ENCODE assay signal across 20 cellular contexts in the genomic region with DNA sequence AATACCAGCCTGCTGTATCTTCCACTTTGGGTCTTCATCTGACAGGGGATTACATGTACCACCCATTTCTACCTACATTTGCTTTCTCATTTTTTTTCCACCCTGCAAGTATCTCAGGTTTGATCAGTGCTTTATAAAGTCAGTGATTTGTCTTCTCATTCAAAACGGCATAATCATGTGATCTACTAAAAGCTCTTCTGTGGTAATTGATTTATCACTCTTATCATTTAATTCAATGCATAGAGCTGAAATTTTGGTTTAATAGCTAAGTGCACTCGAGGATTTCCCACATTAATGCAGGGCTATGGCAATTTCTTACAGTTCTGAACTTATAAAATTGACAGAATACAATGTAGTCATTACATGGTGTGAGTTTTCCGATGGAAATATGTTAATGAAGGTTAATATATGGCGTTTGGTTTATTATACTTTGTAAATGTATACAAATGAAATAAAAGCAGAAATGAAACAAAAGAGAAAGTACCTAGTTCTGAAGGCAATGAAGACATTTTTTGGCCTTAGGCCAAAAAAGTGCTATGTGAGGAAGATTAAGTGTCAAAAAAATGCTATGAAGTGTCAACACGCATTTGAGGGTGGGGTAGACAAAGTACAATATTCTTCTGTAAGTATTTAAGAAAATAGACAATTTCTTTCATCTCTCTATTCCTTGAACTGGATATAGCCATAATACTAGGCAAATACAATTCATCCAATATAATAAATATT.
DNase-seq lines count a peak whose midpoint lies in the region; ATAC-seq and TF ChIP-seq lines count a peak whose summit lies in the region.
"Had no signal": no experiment of that assay in that cellular context is flagged by ENCODE, and none has a peak within 500 bp of the region (broad histone marks: within the 10 kb centered on the region; RNA-seq: fewer than 3 reads in every experiment).

No MANE protein-coding gene starts in this region.

- H3K27ac Mint-ChIP-seq in activated naive CD8-positive, alpha-beta T cell treated with anti-CD3 and anti-CD28 coated beads, Interleukin-2, amount 50 U/mL, for 24 hours = no peak overlapping the region
- H3K27ac Mint-ChIP-seq: activated CD4-positive, alpha-beta memory T cell treated with anti-CD3 and anti-CD28 coated beads, Interleukin-2, amount 10 ng/mL, durations not matched to agents 7 days and 5 days had no signal

- TF ChIP-seq CTCF in fibroblast of pulmonary artery (IDR thresholded peaks at IDR 0.05; ENCODE audit: low read length, missing control alignments) = no peak
- no peak for TF ChIP-seq CTCF in heart right ventricle (IDR thresholded peaks at IDR 0.05)

- no peaks in the 10 kb centered on the region for H3K36me3 Mint-ChIP-seq in activated naive CD8-positive, alpha-beta T cell treated with anti-CD3 and anti-CD28 coated beads, Interleukin-2, amount 50 U/mL, for 24 hours (ENCODE audit: low read depth)

- no peaks in the 10 kb centered on the region for H3K4me1 Mint-ChIP-seq in activated naive CD8-positive, alpha-beta T cell treated with anti-CD3 and anti-CD28 coated beads, Interleukin-2, amount 50 U/mL, for 24 hours
- H3K4me1 Mint-ChIP-seq: activated CD4-positive, alpha-beta memory T cell treated with anti-CD3 and anti-CD28 coated beads, Interleukin-2, amount 10 ng/mL, durations not matched to agents 7 days and 5 days had no signal

- H3K4me3 Mint-ChIP-seq in activated naive CD8-positive, alpha-beta T cell treated with anti-CD3 and anti-CD28 coated beads, Interleukin-2, amount 50 U/mL, for 24 hours = no peak overlapping the region
- H3K4me3 Mint-ChIP-seq: activated CD4-positive, alpha-beta memory T cell treated with anti-CD3 and anti-CD28 coated beads, Interleukin-2, amount 10 ng/mL, durations not matched to agents 7 days and 5 days had no signal

- H3K27ac ChIP-seq in heart right ventricle = no peak overlapping the region
- H3K27ac ChIP-seq: cardiac muscle cell, epithelial cell of prostate, upper lobe of right lung, WERI-Rb-1 had no signal

- DNase-seq in NCI-H1417 (lab: John Stamatoyannopoulos, UW) = peak in 2 of 3 experiments; percentile 17 to 58
- DNase-seq in NCI-H1417 treated with DMSO at 0.1 percent for 48 hours (lab: John Stamatoyannopoulos, UW) = no peak
- peak; percentile 18 for DNase-seq in RPMI7951 (ENCODE audit: low read depth)
- DNase-seq in fibroblast of pulmonary artery (ENCODE audit: low read depth) = peak; percentile 6
- no peak for DNase-seq in stimulated activated CD4-positive, alpha-beta T cell treated with anti-CD3 and anti-CD28 coated beads, Interleukin-1b, Interleukin-23, amount 100 ng/mL, for 48 hours
- no peak for DNase-seq in activated naive CD8-positive, alpha-beta T cell treated with anti-CD3 and anti-CD28 coated beads, Interleukin-2, amount 50 U/mL, for 24 hours
- DNase-seq in heart right ventricle = no peak
- DNase-seq: activated CD4-positive, alpha-beta memory T cell treated with anti-CD3 and anti-CD28 coated beads, Interleukin-2, amount 10 ng/mL, durations not matched to agents 7 days and 5 days; amygdala; dermis blood vessel endothelial cell; HCEC 1CT; mammary epithelial cell; NCI-H1930; NCI-H524 treated with DMSO at 0.1 percent for 48 hours; occipital lobe; upper lobe of right lung; WERI-Rb-1 had no signal

- H3K27me3 ChIP-seq in heart right ventricle = no peaks in the 10 kb centered on the region
- H3K27me3 ChIP-seq: cardiac muscle cell, upper lobe of right lung had no signal

- no peak for TF ChIP-seq EP300 in Ishikawa (IDR thresholded peaks at IDR 0.05; ENCODE audit: borderline replicate concordance)

- no peaks in the 10 kb centered on the region for H3K36me3 ChIP-seq in heart right ventricle
- H3K36me3 ChIP-seq: cardiac muscle cell, upper lobe of right lung, WERI-Rb-1 had no signal

- no peaks in the 10 kb centered on the region for H3K9me3 ChIP-seq in heart right ventricle
- H3K9me3 ChIP-seq: upper lobe of right lung had no signal

- H3K4me3 ChIP-seq in fibroblast of pulmonary artery (replicated peaks; ENCODE audit: low read depth, low read length) (no peak overlapping the region), heart right ventricle (no peak overlapping the region)
- H3K4me3 ChIP-seq: cardiac muscle cell, upper lobe of right lung had no signal

- WGBS in heart right ventricle, 2 donors = 69 to 72% methylated on average over 5 of the region's 5 CpGs

- no peak for TF ChIP-seq RAD21 in Ishikawa (IDR thresholded peaks at IDR 0.05; ENCODE audit: low read depth)

- ATAC-seq in activated naive CD8-positive, alpha-beta T cell treated with anti-CD3 and anti-CD28 coated beads, Interleukin-2, amount 50 U/mL, for 24 hours = no peak
- no peak for ATAC-seq in heart right ventricle
- ATAC-seq: upper lobe of right lung had no signal

- intact Hi-C loops in heart right ventricle (cut with DNase I) = no loop called here

- H3K27me3 Mint-ChIP-seq in activated naive CD8-positive, alpha-beta T cell treated with anti-CD3 and anti-CD28 coated beads, Interleukin-2, amount 50 U/mL, for 24 hours = no peaks in the 10 kb centered on the region
- H3K27me3 Mint-ChIP-seq: activated CD4-positive, alpha-beta memory T cell treated with anti-CD3 and anti-CD28 coated beads, Interleukin-2, amount 10 ng/mL, durations not matched to agents 7 days and 5 days had no signal

- H3K4me1 ChIP-seq in heart right ventricle = no peaks in the 10 kb centered on the region
- H3K4me1 ChIP-seq: upper lobe of right lung had no signal

- no peaks in the 10 kb centered on the region for H3K9me3 Mint-ChIP-seq in activated naive CD8-positive, alpha-beta T cell treated with anti-CD3 and anti-CD28 coated beads, Interleukin-2, amount 50 U/mL, for 24 hours
- H3K9me3 Mint-ChIP-seq: activated CD4-positive, alpha-beta memory T cell treated with anti-CD3 and anti-CD28 coated beads, Interleukin-2, amount 10 ng/mL, durations not matched to agents 7 days and 5 days had no signal

TF ChIP-seq in Ishikawa, 13 proteins besides CTCF, POLR2A, EP300 and RAD21:
- TF ChIP-seq CEBPB (IDR thresholded peaks at IDR 0.05) (no peak), EGR1 (IDR thresholded peaks at IDR 0.05) (no peak), TCF12 (IDR thresholded peaks at IDR 0.05; ENCODE audit: low read depth) (no peak), YY1 (IDR thresholded peaks at IDR 0.05; ENCODE audit: low read depth) (no peak), NFIC (IDR thresholded peaks at IDR 0.05) (peak; percentile 55; the same call in 1 of the 2 replicates), ZBTB7A (IDR thresholded peaks at IDR 0.05; ENCODE audit: low read depth) (no peak), FOXM1 (IDR thresholded peaks at IDR 0.05; ENCODE audit: borderline replicate concordance, low read depth) (no peak)
- TF ChIP-seq, protein P1, sequence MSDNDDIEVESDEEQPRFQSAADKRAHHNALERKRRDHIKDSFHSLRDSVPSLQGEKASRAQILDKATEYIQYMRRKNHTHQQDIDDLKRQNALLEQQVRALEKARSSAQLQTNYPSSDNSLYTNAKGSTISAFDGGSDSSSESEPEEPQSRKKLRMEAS (IDR thresholded peaks at IDR 0.05) = no peak
TF ChIP-seq in Ishikawa: peak in this region for 1.

Comparison
In these comparisons a context has a peak if more than half of its experiments do, and no peak if none do; other contexts are left out.
1. DNase-seq: peak in NCI-H1417 (2 of 3), RPMI7951 (single experiment) and fibroblast of pulmonary artery (single experiment); none in NCI-H1417 treated with DMSO at 0.1 percent for 48 hours (single experiment), stimulated activated CD4-positive, alpha-beta T cell treated with anti-CD3 and anti-CD28 coated beads, Interleukin-1b, Interleukin-23, amount 100 ng/mL, for 48 hours (single experiment), activated naive CD8-positive, alpha-beta T cell treated with anti-CD3 and anti-CD28 coated beads, Interleukin-2, amount 50 U/mL, for 24 hours (single experiment) and heart right ventricle (0 of 2).